14 cellular contexts compared by ENCODE assay signal in the genomic region with DNA sequence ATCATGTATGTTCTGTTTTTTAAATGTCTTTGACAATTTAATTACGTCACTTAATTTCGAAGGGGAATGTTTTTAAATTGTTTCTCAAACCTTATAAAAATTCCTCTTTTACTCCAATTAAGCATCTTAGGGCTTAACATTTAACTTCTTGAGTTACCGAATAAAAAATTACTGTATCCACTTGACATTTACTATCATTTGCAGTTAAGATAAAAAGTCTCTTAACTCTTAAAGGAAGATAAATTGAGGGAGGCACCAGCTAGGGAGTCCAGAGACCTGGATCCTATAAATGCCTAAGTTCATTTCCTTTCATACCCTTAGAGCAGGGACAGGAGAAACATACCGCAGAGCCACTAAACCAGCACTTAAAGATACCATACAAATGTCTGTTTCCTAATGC.
DNase-seq lines count a peak whose midpoint lies in the region; ATAC-seq and TF ChIP-seq lines count a peak whose summit lies in the region.
"Had no signal": no experiment of that assay in that cellular context is flagged by ENCODE, and none has a peak within 500 bp of the region (broad histone marks: within the 10 kb centered on the region; RNA-seq: fewer than 3 reads in every experiment).

No MANE protein-coding gene starts in this region.

- H2AFZ ChIP-seq in ACC112 (ENCODE audit: low read length, unreplicated experiment) = peak overlapping the region; percentile 26

- H3K9me3 ChIP-seq in ascending aorta (no peaks in the 10 kb centered on the region), right cardiac atrium (ENCODE audit: control insufficient read depth, low read length) (no peaks in the 10 kb centered on the region)
- H3K9me3 ChIP-seq: A549 had no signal

- intact Hi-C loops in ascending aorta (cut with DNase I) (loop anchor here (1.0 to 5.0 kb wide), 3 partner anchors 68 to 291 kb away; a partner anchor contains a TSS), right cardiac atrium (cut with DNase I) (loop anchor here (2.0 to 10.0 kb wide), 4 partner anchors 96 to 101 kb away; a partner anchor contains a TSS), left colon (cut with DNase I, micrococcal nuclease) (no loop called here)

- peaks cover 49% of the 10 kb centered on the region for H3K4me1 ChIP-seq in ACC112 (ENCODE audit: control insufficient read depth, insufficient read depth, low read length, unreplicated experiment)
- H3K4me1 ChIP-seq in ascending aorta = peaks cover 14 to 26% of the 10 kb centered on the region in 2 donors
- peaks cover 6% of the 10 kb centered on the region for H3K4me1 ChIP-seq in right cardiac atrium (ENCODE audit: control insufficient read depth, insufficient read depth, low read length)
- H3K4me1 ChIP-seq in rectal smooth muscle tissue (ENCODE audit: control insufficient read depth, insufficient read depth, low read length) = peaks cover 30% of the 10 kb centered on the region

- ATAC-seq in right cardiac atrium (peak; percentile 33 to 54), left colon (no peak), GM18907 (IDR thresholded peaks at IDR 0.05; ENCODE audit: unreplicated experiment) (no peak), omental fat pad (ENCODE audit: low FRiP score) (no peak)
- ATAC-seq: activated CD4-positive, CD25-positive, alpha-beta regulatory T cell treated with anti-CD3 and anti-CD28 coated beads, Interleukin-2, amount 50 U/mL, for 24 hours had no signal

- H3K27ac ChIP-seq in ACC112 (ENCODE audit: low read depth, low read length) = peak overlapping the region; percentile 88
- H3K27ac ChIP-seq in ascending aorta = peak overlapping the region; percentile 80 to 82
- peak overlapping the region; percentile 72 for H3K27ac ChIP-seq in right cardiac atrium (ENCODE audit: low read length)
- H3K27ac ChIP-seq in rectal smooth muscle tissue (ENCODE audit: low read depth, low read length) = peak overlapping the region; percentile 95
- H3K27ac ChIP-seq: A549 had no signal

- DNase-seq in ascending aorta (ENCODE audit: low spot score in 2 of 2) = no peak
- DNase-seq in right cardiac atrium = no peak
- DNase-seq in left colon = no peak
- DNase-seq in kidney tubule cell (ENCODE audit: low spot score) = no peak
- no peak for DNase-seq in omental fat pad (ENCODE audit: low spot score)
- DNase-seq: cerebellar nuclear complex; NCI-H1092; NCI-H526; stimulated activated CD4-positive, alpha-beta T cell treated with anti-CD3 and anti-CD28 coated beads, Interleukin-12 subunit alpha, Interleukin-12 subunit beta, amount 100 ng/mL, for 4 hours had no signal

- WGBS in right cardiac atrium = 40% methylated on average over 4 of the region's 4 CpGs

- no peaks in the 10 kb centered on the region for H3K27me3 ChIP-seq in ACC112 (ENCODE audit: insufficient read depth, low read length)
- H3K27me3 ChIP-seq in ascending aorta = no peaks in the 10 kb centered on the region
- H3K27me3 ChIP-seq in right cardiac atrium (ENCODE audit: control insufficient read depth, insufficient read depth) = no peaks in the 10 kb centered on the region
- H3K27me3 ChIP-seq in rectal smooth muscle tissue (ENCODE audit: control insufficient read depth, insufficient read depth, low read length) = no peaks in the 10 kb centered on the region

- no peak overlapping the region for H3K9ac ChIP-seq in rectal smooth muscle tissue (ENCODE audit: low read length)

- TF ChIP-seq CTCF in ascending aorta (IDR thresholded peaks at IDR 0.05) (no peak), omental fat pad (IDR thresholded peaks at IDR 0.05) (no peak)

- peak overlapping the region; percentile 19; the same call in 1 of the 2 replicates for H3K4me3 ChIP-seq in ACC112 (ENCODE audit: low read depth, low read length)
- peak overlapping the region; percentile 11 to 38 for H3K4me3 ChIP-seq in ascending aorta
- no peak overlapping the region for H3K4me3 ChIP-seq in right cardiac atrium (ENCODE audit: low read length)
- H3K4me3 ChIP-seq in rectal smooth muscle tissue (ENCODE audit: low read length) = no peak overlapping the region
- H3K4me3 ChIP-seq: A549 had no signal

- no peaks in the 10 kb centered on the region for H3K79me2 ChIP-seq in ACC112 (ENCODE audit: control insufficient read depth, insufficient read depth, low read length, unreplicated experiment)

- H3K36me3 ChIP-seq in ACC112 (ENCODE audit: insufficient read depth, low read length) (no peaks in the 10 kb centered on the region), ascending aorta (no peaks in the 10 kb centered on the region), rectal smooth muscle tissue (ENCODE audit: control insufficient read depth, insufficient read depth, low read length) (no peaks in the 10 kb centered on the region)

Comparison
In these comparisons a context has a peak if more than half of its experiments do, and no peak if none do; other contexts are left out.
1. H3K4me3 ChIP-seq: peak in ACC112 (single experiment) and ascending aorta (2 of 2); none in right cardiac atrium (single experiment) and rectal smooth muscle tissue (single experiment).
2. ATAC-seq: peak in right cardiac atrium (2 of 2); none in left colon (single experiment), GM18907 (single experiment) and omental fat pad (single experiment).
3. intact Hi-C loops: an anchor here in ascending aorta (1.0 to 5.0 kb wide) and right cardiac atrium (2.0 to 10.0 kb wide); none called in left colon.
4. Peak in every context shown above with its lines, with median percentiles within 50 percentile points of each other: H3K27ac ChIP-seq.